ENCODE assay signal across 9 cellular contexts in genomic region chr12:15322164-15323054, GRCh38. TPM values are rescaled to one million over a fixed set of nuclear protein-coding genes. Genes with fewer than 3 reads are reported as not detected.
DNase-seq lines count a peak whose midpoint lies in the region; TF ChIP-seq lines count a peak whose summit lies in the region.
"Had no signal": no experiment of that assay in that cellular context is flagged by ENCODE, and none has a peak within 500 bp of the region (broad histone marks: within the 10 kb centered on the region; RNA-seq: fewer than 3 reads in every experiment).

PTPRO (plus strand) TSS chr12:15322508.

- H2BK15ac ChIP-seq in mesendoderm (replicated peaks; ENCODE audit: low read depth) = no peak within 1 kb of the TSS

- H3K79me2 ChIP-seq in mesendoderm (ENCODE audit: control insufficient read depth, insufficient read depth, low read length) = no peaks in the 10 kb centered on the region

- in situ Hi-C loops in Caki2 (cut with HindIII; ENCODE audit: low pct_unique_long_range_greater_than_20kb, low sequenced_read_pairs) = no loop called here

- TF ChIP-seq CTCF in vagina (IDR thresholded peaks at IDR 0.05) = no peak

- H2AK5ac ChIP-seq in mesendoderm (ENCODE audit: low read length) = no peak within 1 kb of the TSS

- no peak within 1 kb of the TSS for H4K5ac ChIP-seq in mesendoderm (ENCODE audit: low read length)

- WGBS in mesendoderm (ENCODE audit: extremely low coverage, insufficient coverage, low lambda C conversion rate) = no CpG with 5 or more reads among the region's 69 CpGs

- no peaks in the 10 kb centered on the region for H3K36me3 ChIP-seq in mesendoderm (ENCODE audit: control insufficient read depth, insufficient read depth, low read length)
- no peaks in the 10 kb centered on the region for H3K36me3 ChIP-seq in vagina

- no peak within 1 kb of the TSS for H2BK120ac ChIP-seq in mesendoderm (ENCODE audit: low read depth, low read length)

- H3K9me3 ChIP-seq in vagina = no peaks in the 10 kb centered on the region

- H4K8ac ChIP-seq in mesendoderm (ENCODE audit: low read depth, low read length) = no peak within 1 kb of the TSS

- H3K4me3 ChIP-seq in mesendoderm (ENCODE audit: low read length) (no peak within 1 kb of the TSS), vagina (peak within 1 kb of the TSS; percentile 23 to 51)

- DNase-seq in Caki2 (ENCODE audit: low read depth) (peak; percentile 55), NCI-H1105 treated with DMSO at 0.1 percent for 48 hours (lab: John Stamatoyannopoulos, UW) (peak; percentile 83), cerebellum (ENCODE audit: low spot score) (no peak), mesendoderm (peak; percentile 58), vagina (ENCODE audit: extremely low spot score in 2 of 2) (no peak), SHP77 treated with DMSO at 0.1 percent for 48 hours (lab: John Stamatoyannopoulos, UW) (no peak), SKM-1 (lab: John Stamatoyannopoulos, UW; ENCODE audit: unreplicated experiment) (no peak)
- no peak for DNase-seq in activated CD4-positive, alpha-beta T cell treated with anti-CD3 and anti-CD28 coated beads, Interleukin-2, amount 50 U/mL, for 1 hour

- no peak within 1 kb of the TSS for H3K18ac ChIP-seq in mesendoderm (ENCODE audit: low read length)

- no peak within 1 kb of the TSS for H3K4ac ChIP-seq in mesendoderm (ENCODE audit: low read depth, low read length)

- H3K27ac ChIP-seq in mesendoderm (ENCODE audit: low read depth, low read length) = no peak within 1 kb of the TSS
- no peak within 1 kb of the TSS for H3K27ac ChIP-seq in vagina

- H3K4me2 ChIP-seq in mesendoderm (ENCODE audit: low read length) = peak within 1 kb of the TSS; percentile 73

- no peak within 1 kb of the TSS for H2BK5ac ChIP-seq in mesendoderm (ENCODE audit: low read length)

- H3K79me1 ChIP-seq in mesendoderm (ENCODE audit: low read length) = no peaks in the 10 kb centered on the region

- peak within 1 kb of the TSS; percentile 0 for H3K23ac ChIP-seq in mesendoderm (ENCODE audit: low read length)

- H3K4me1 ChIP-seq in mesendoderm (ENCODE audit: control insufficient read depth, low read depth, low read length) (peaks cover 3% of the 10 kb centered on the region), vagina (peaks cover 13% of the 10 kb centered on the region)

- peak within 1 kb of the TSS; percentile 18 for H3K56ac ChIP-seq in mesendoderm (ENCODE audit: low read length)

- no peak for TF ChIP-seq POLR2A in vagina (IDR thresholded peaks at IDR 0.05)

- intact Hi-C loops in vagina (cut with DNase I) = no loop called here

- H3K27me3 ChIP-seq in mesendoderm (ENCODE audit: insufficient read depth, low read length, poor library complexity) = peaks cover 5% of the 10 kb centered on the region
- H3K27me3 ChIP-seq in vagina = no peaks in the 10 kb centered on the region

- H3K9ac ChIP-seq in mesendoderm (ENCODE audit: low read length) = no peak within 1 kb of the TSS

RNA-seq across cellular contexts. Expression of gene PTPRO, which starts in this region (rescaled TPM):
- total RNA-seq in Caki2 (2014; rRNA removed; shearing (Covaris generic); ENCODE audit: low replicate concordance) = 0.54 and 4.8 TPM in 2 replicates
- total RNA-seq in cerebellum (149 TPM), vagina (0.49 TPM)
- 0.73 TPM for polyA plus RNA-seq in mesendoderm (2013, experiment 1 of 2)
- polyA plus RNA-seq in mesendoderm (2013, experiment 2 of 2) = 0.59 TPM
- total RNA-seq: dermis microvascular lymphatic vessel endothelial cell had no signal

Comparison
In these comparisons a context has a peak if more than half of its experiments do, and no peak if none do; other contexts are left out.
1. RNA of gene PTPRO (total RNA-seq): 149 TPM in cerebellum (single experiment); 0.54 to 4.8 TPM in Caki2 and 0.49 TPM in vagina (single experiment); every median in the first group is over 10 times any median in the second.
2. DNase-seq: peak in Caki2 (single experiment), NCI-H1105 treated with DMSO at 0.1 percent for 48 hours (single experiment) and mesendoderm (single experiment); none in cerebellum (single experiment), vagina (0 of 2), SHP77 treated with DMSO at 0.1 percent for 48 hours (single experiment), activated CD4-positive, alpha-beta T cell treated with anti-CD3 and anti-CD28 coated beads, Interleukin-2, amount 50 U/mL, for 1 hour (single experiment) and SKM-1 (single experiment).